ENCODE assay signal across 15 cellular contexts in genomic region chr19:31578326-31578725, GRCh38.
A peak's percentile ranks its signal among the peaks of the same experiment; 100 is the strongest.
DNase-seq lines count a peak whose midpoint lies in the region; ATAC-seq and TF ChIP-seq lines count a peak whose summit lies in the region.
"Had no signal": no experiment of that assay in that cellular context is flagged by ENCODE, and none has a peak within 500 bp of the region (broad histone marks: within the 10 kb centered on the region; RNA-seq: fewer than 3 reads in every experiment).

No MANE protein-coding gene starts in this region.

- H2AFZ ChIP-seq in GM23338: peak overlapping the region; percentile 56; the same call in 1 of the 2 replicates

- H3F3A ChIP-seq in GM23338 (replicated peaks; ENCODE audit: low read depth): no peaks in the 10 kb centered on the region

- H3K27ac ChIP-seq in GM23338 (ENCODE audit: low read depth): no peak overlapping the region
- H3K27ac ChIP-seq in coronary artery: no peak overlapping the region
- H3K27ac ChIP-seq: HL-60 had no signal

- H3K4me2 ChIP-seq in GM23338: no peak overlapping the region

- H3K27me3 Mint-ChIP-seq in GM23338 (ENCODE audit: insufficient read depth, low read depth, poor library complexity): no peaks in the 10 kb centered on the region
- peaks cover 2% of the 10 kb centered on the region for H3K27me3 Mint-ChIP-seq in osteocyte (ENCODE audit: unreplicated experiment)
- H3K27me3 Mint-ChIP-seq in immature natural killer cell (ENCODE audit: low read depth in 3 of 3): peaks cover 3 to 10% (median 7%) of the 10 kb centered on the region in 3 donors
- H3K27me3 Mint-ChIP-seq: B cell had no signal

- no peaks in the 10 kb centered on the region for H3K9me2 ChIP-seq in GM23338 (ENCODE audit: insufficient read depth)

- H3K36me3 Mint-ChIP-seq in GM23338 (ENCODE audit: low read depth) (no peaks in the 10 kb centered on the region), osteocyte (ENCODE audit: unreplicated experiment) (no peaks in the 10 kb centered on the region), immature natural killer cell (no peaks in the 10 kb centered on the region)
- H3K36me3 Mint-ChIP-seq: CD8-positive, alpha-beta T cell had no signal

- H3K4me1 Mint-ChIP-seq in GM23338 (peaks cover 34% of the 10 kb centered on the region), osteocyte (ENCODE audit: unreplicated experiment) (no peaks in the 10 kb centered on the region), immature natural killer cell (no peaks in the 10 kb centered on the region)
- H3K4me1 Mint-ChIP-seq: B cell had no signal

- H3K27ac Mint-ChIP-seq in GM23338 (no peak overlapping the region), osteocyte (ENCODE audit: unreplicated experiment) (no peak overlapping the region), immature natural killer cell (no peak overlapping the region)
- H3K27ac Mint-ChIP-seq: B cell; CD8-positive, alpha-beta T cell had no signal

- no peaks in the 10 kb centered on the region for H3K27me3 ChIP-seq in GM23338 (ENCODE audit: insufficient read depth)
- H3K27me3 ChIP-seq: BLaER1 treated with 17β-estradiol and CSF1 and Interleukin-3, amounts not matched to agents 10 nM and 100 nM had no signal

- DNase-seq in GM23338 (ENCODE audit: low spot score): no peak
- peak; percentile 5 for DNase-seq in coronary artery (ENCODE audit: low spot score)
- peak; percentile 31 for DNase-seq in islet precursor cell
- peak; percentile 51 for DNase-seq in osteocyte (ENCODE audit: extremely low spot score, unreplicated experiment)
- no peak for DNase-seq in GOT3 (lab: John Stamatoyannopoulos, UW)
- DNase-seq in immature natural killer cell: no peak
- DNase-seq: Calu3; CD8-positive, alpha-beta T cell; DMS79 treated with DMSO at 0.1 percent for 48 hours; GF-D8; H7 had no signal

- H3K4me3 Mint-ChIP-seq in GM23338 (no peak overlapping the region), osteocyte (ENCODE audit: unreplicated experiment) (no peak overlapping the region), immature natural killer cell (no peak overlapping the region)
- H3K4me3 Mint-ChIP-seq: B cell; CD8-positive, alpha-beta T cell had no signal

- ATAC-seq in GM23338: no peak
- ATAC-seq in GM19035 (IDR thresholded peaks at IDR 0.05; ENCODE audit: unreplicated experiment): no peak
- ATAC-seq: CD8-positive, alpha-beta T cell had no signal

- H4K20me1 ChIP-seq in GM23338 (replicated peaks; ENCODE audit: insufficient read depth): no peaks in the 10 kb centered on the region
- H4K20me1 ChIP-seq: BLaER1 treated with 17β-estradiol and CSF1 and Interleukin-3, amounts not matched to agents 10 nM and 100 nM had no signal

- H3K79me2 ChIP-seq in GM23338 (replicated peaks; ENCODE audit: insufficient read depth): no peaks in the 10 kb centered on the region

- H3K9me3 Mint-ChIP-seq in GM23338: no peaks in the 10 kb centered on the region
- no peaks in the 10 kb centered on the region for H3K9me3 Mint-ChIP-seq in osteocyte (ENCODE audit: unreplicated experiment)
- no peaks in the 10 kb centered on the region for H3K9me3 Mint-ChIP-seq in immature natural killer cell
- H3K9me3 Mint-ChIP-seq: CD8-positive, alpha-beta T cell had no signal

- H3K4me3 ChIP-seq in GM23338 (no peak overlapping the region), coronary artery (no peak overlapping the region)
- H3K4me3 ChIP-seq: BLaER1 treated with 17β-estradiol and CSF1 and Interleukin-3, amounts not matched to agents 10 nM and 100 nM had no signal

- TF ChIP-seq CTCF in GM23338 (conservative IDR thresholded peaks at IDR 0.05; ENCODE audit: low read depth in 2 of 2): no peak
- TF ChIP-seq CTCF in coronary artery (IDR thresholded peaks at IDR 0.05): no peak
- TF ChIP-seq CTCF in osteocyte (IDR thresholded peaks at IDR 0.05): no peak

- H3K36me3 ChIP-seq in GM23338 (ENCODE audit: insufficient read depth): no peaks in the 10 kb centered on the region
- H3K36me3 ChIP-seq: BLaER1 treated with 17β-estradiol and CSF1 and Interleukin-3, amounts not matched to agents 10 nM and 100 nM had no signal

- H3K4me1 ChIP-seq in GM23338 (ENCODE audit: insufficient read depth): peaks cover 6% of the 10 kb centered on the region

TF ChIP-seq in GM23338, 12 proteins besides CTCF, POLR2A, EP300 and RAD21:
- TF ChIP-seq EZH2phosphoT487 (IDR thresholded peaks at IDR 0.05; ENCODE audit: unreplicated experiment) (no peak), ZNF114 (CRISPR knock-in tag; IDR thresholded peaks at IDR 0.05) (no peak), ETS1 (IDR thresholded peaks at IDR 0.05) (no peak), CREB1 (CRISPR knock-in tag; IDR thresholded peaks at IDR 0.05; ENCODE audit: low read depth) (no peak), ZNF462 (CRISPR knock-in tag; IDR thresholded peaks at IDR 0.05) (no peak), JUNB (IDR thresholded peaks at IDR 0.05; ENCODE audit: unreplicated experiment) (no peak)

Comparison
In these comparisons a context has a peak if more than half of its experiments do, and no peak if none do; other contexts are left out.
1. DNase-seq: peak in coronary artery (single experiment), islet precursor cell (single experiment) and osteocyte (single experiment); none in GM23338 (single experiment), GOT3 (single experiment) and immature natural killer cell (0 of 3).